ENCODE assay signal across 7 cellular contexts in the genomic region with DNA sequence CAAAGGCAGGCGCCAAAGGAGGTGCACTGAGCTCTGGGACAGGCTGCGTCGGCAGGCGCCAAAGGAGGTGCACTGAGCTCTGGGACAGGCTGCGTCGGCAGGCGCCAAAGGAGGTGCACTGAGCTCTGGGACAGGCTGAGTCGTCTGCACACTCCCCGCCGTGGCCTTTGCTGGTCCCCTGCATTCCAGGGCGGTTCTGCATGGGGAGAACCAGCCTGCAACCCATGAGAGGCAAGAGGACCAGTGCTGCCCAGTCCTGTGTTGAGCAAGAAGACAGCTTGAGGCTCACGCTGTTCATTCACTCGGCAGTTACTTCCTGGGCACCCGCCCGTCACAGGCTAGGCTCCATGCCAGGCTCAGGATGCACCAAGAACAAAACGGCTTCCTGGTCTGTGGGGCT.
DNase-seq lines count a peak whose midpoint lies in the region; ATAC-seq and TF ChIP-seq lines count a peak whose summit lies in the region.
"Not testable (repeated sequence)": the region's sequence is repeated elsewhere in the genome, so short reads cannot be mapped to it uniquely, and the experiment has no call there.

No MANE protein-coding gene starts in this region.

- TF ChIP-seq EP300 in transverse colon (IDR thresholded peaks at IDR 0.05; ENCODE audit: low read depth): not testable (repeated sequence)

- not testable (repeated sequence) for H3K9me3 ChIP-seq in lower lobe of right lung, transverse colon

- intact Hi-C loops in lower lobe of right lung (cut with DNase I); transverse colon (cut with DNase I; ENCODE audit: low total_unique reads): not testable (repeated sequence)

- not testable (repeated sequence) for TF ChIP-seq CTCF in GM23338 (conservative IDR thresholded peaks at IDR 0.05; ENCODE audit: low read depth in 2 of 2); lower lobe of right lung (IDR thresholded peaks at IDR 0.05); osteocyte (IDR thresholded peaks at IDR 0.05); transverse colon (IDR thresholded peaks at IDR 0.05)

- H3K9me3 Mint-ChIP-seq in GM23338: peaks cover 88% of the 10 kb centered on the region
- peaks cover 22% of the 10 kb centered on the region for H3K9me3 Mint-ChIP-seq in osteocyte (ENCODE audit: unreplicated experiment)

- H3F3A ChIP-seq in GM23338 (replicated peaks; ENCODE audit: low read depth): not testable (repeated sequence)

- not testable (repeated sequence) for TF ChIP-seq POLR2A in transverse colon (IDR thresholded peaks at IDR 0.05)

- H3K4me1 Mint-ChIP-seq in GM23338; osteocyte (ENCODE audit: unreplicated experiment): not testable (repeated sequence)

- WGBS in transverse colon (ENCODE audit: low coverage in 1 of 2), 2 donors: 68% methylated on average over 16 of the region's 16 CpGs; no CpG with 5 or more reads in 1 of the 2 donors

- not testable (repeated sequence) for H3K36me3 ChIP-seq in GM23338 (ENCODE audit: insufficient read depth); lower lobe of right lung; transverse colon

- in situ Hi-C loops in transverse colon (cut with MboI; ENCODE audit: low pct_ligation_motif_present in 1 of 4, low pct_unique_long_range_greater_than_20kb in 1 of 4, low sequenced_read_pairs in 3 of 4): not testable (repeated sequence)

- not testable (repeated sequence) for H3K4me1 ChIP-seq in GM23338 (ENCODE audit: insufficient read depth); lower lobe of right lung; transverse colon

- H3K4me2 ChIP-seq in GM23338: not testable (repeated sequence)

- H2AFZ ChIP-seq in GM23338: not testable (repeated sequence)

- not testable (repeated sequence) for H3K27ac ChIP-seq in GM23338 (ENCODE audit: low read depth); lower lobe of right lung; transverse colon

- H3K27ac Mint-ChIP-seq in GM23338; osteocyte (ENCODE audit: unreplicated experiment): not testable (repeated sequence)

- DNase-seq in Ammon's horn (ENCODE audit: low spot score) (peak; percentile 26), NCI-H2029 (lab: John Stamatoyannopoulos, UW) (peak; percentile 5), astrocyte of the hippocampus (ENCODE audit: low read depth, low spot score) (peak; percentile 29), osteocyte (ENCODE audit: extremely low spot score, unreplicated experiment) (peak; percentile 79), transverse colon (peak; percentile 13)
- not testable (repeated sequence) for DNase-seq in GM23338 (ENCODE audit: low spot score); lower lobe of right lung

- not testable (repeated sequence) for H3K4me3 Mint-ChIP-seq in GM23338; osteocyte (ENCODE audit: unreplicated experiment)

- H3K27me3 Mint-ChIP-seq in GM23338 (ENCODE audit: insufficient read depth, low read depth, poor library complexity); osteocyte (ENCODE audit: unreplicated experiment): not testable (repeated sequence)

- not testable (repeated sequence) for H3K27me3 ChIP-seq in GM23338 (ENCODE audit: insufficient read depth); transverse colon
- H3K27me3 ChIP-seq in lower lobe of right lung (ENCODE audit: low read depth): peaks cover 11% of the 10 kb centered on the region

- not testable (repeated sequence) for H3K79me2 ChIP-seq in GM23338 (replicated peaks; ENCODE audit: insufficient read depth)

- H3K36me3 Mint-ChIP-seq in GM23338 (ENCODE audit: low read depth): peaks cover 38% of the 10 kb centered on the region
- not testable (repeated sequence) for H3K36me3 Mint-ChIP-seq in osteocyte (ENCODE audit: unreplicated experiment)

- not testable (repeated sequence) for H3K4me3 ChIP-seq in GM23338, lower lobe of right lung, transverse colon

- not testable (repeated sequence) for H3K9me2 ChIP-seq in GM23338 (ENCODE audit: insufficient read depth)

- not testable (repeated sequence) for H4K20me1 ChIP-seq in GM23338 (replicated peaks; ENCODE audit: insufficient read depth)

- ATAC-seq in GM23338: peak; percentile 49; the same call in 2 of the 3 replicates
- peak; percentile 18 to 26 for ATAC-seq in lower lobe of right lung
